Comparison of ENCODE assay signal across 22 cellular contexts in the genomic region with DNA sequence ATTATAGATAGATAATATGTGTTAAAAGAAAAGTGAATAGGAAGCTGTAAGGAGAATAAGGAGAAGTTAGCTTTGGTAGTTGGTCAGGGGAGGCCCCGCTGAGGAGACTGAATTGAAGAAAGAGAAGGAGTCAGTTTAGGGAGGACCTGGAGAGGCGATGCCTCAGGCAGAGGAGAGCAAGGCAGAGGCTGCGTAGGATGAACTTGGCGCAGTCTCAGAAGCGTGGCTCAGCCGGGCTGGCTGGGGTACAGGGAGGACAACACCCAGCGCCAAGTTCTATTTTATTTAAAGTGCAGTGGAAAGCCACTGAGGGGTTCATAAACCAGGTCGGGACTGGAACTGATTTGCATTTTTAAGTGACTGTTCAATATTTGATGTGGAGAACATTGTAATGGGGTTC.
DNase-seq lines count a peak whose midpoint lies in the region; ATAC-seq and TF ChIP-seq lines count a peak whose summit lies in the region.
"Had no signal": no experiment of that assay in that cellular context is flagged by ENCODE, and none has a peak within 500 bp of the region (broad histone marks: within the 10 kb centered on the region; RNA-seq: fewer than 3 reads in every experiment).

No MANE protein-coding gene starts in this region.

- H3K9me3 ChIP-seq in MG63 (no peaks in the 10 kb centered on the region), gastroesophageal sphincter (no peaks in the 10 kb centered on the region), gastrocnemius medialis (no peaks in the 10 kb centered on the region)
- H3K9me3 ChIP-seq: lower lobe of right lung, upper lobe of left lung had no signal

- H3K36me3 Mint-ChIP-seq in MCF 10A (ENCODE audit: insufficient read depth, unreplicated experiment) = no peaks in the 10 kb centered on the region
- H3K36me3 Mint-ChIP-seq: activated naive CD8-positive, alpha-beta T cell treated with anti-CD3 and anti-CD28 coated beads for 36 hours; brain had no signal

- in situ Hi-C loops in gastrocnemius medialis (cut with MboI; ENCODE audit: low sequenced_read_pairs in 4 of 4) = loop anchor here in 1 of 4 donors (10.0 kb wide), 1 partner anchor 56 kb away; no protein-coding TSS in a partner anchor

- H3K27ac Mint-ChIP-seq in MCF 10A (ENCODE audit: low read depth, unreplicated experiment) = peak overlapping the region; percentile 91
- H3K27ac Mint-ChIP-seq: activated naive CD8-positive, alpha-beta T cell treated with anti-CD3 and anti-CD28 coated beads for 36 hours; B cell; brain had no signal

- H3K9me3 Mint-ChIP-seq in MCF 10A (ENCODE audit: unreplicated experiment) = no peaks in the 10 kb centered on the region
- H3K9me3 Mint-ChIP-seq: activated naive CD8-positive, alpha-beta T cell treated with anti-CD3 and anti-CD28 coated beads for 36 hours had no signal

- no TSS peak for BruUV-seq in MCF 10A (replicated peaks; lab: Mats Ljungman, UMichigan)

- WGBS in gastroesophageal sphincter (ENCODE audit: low coverage in 1 of 2), 2 donors = 61 to 74% methylated on average over 4 to 6 of the region's 8 CpGs

- CTCF ChIA-PET in MCF 10A (lab: Yijun Ruan, JAX) = interaction anchor here (0.8 to 2.6 kb wide), 6 partner anchors 10 to 429 kb away, joined by 3 to 12 read pairs (median 6); no protein-coding TSS in a partner anchor

- DNase-seq in MG63 (peak; percentile 93), MCF 10A (ENCODE audit: unreplicated experiment) (peak; percentile 76), gastrocnemius medialis (peak in 1 of 2 donors; percentile 39), HUDEP-2 (lab: John Stamatoyannopoulos, UW; ENCODE audit: unreplicated experiment in 76 of 76) (no peak), DMS 273 (lab: John Stamatoyannopoulos, UW; ENCODE audit: unreplicated experiment) (no peak), cortex of kidney (lab: John Stamatoyannopoulos, UW) (no peak)
- DNase-seq: activated naive CD8-positive, alpha-beta T cell treated with anti-CD3 and anti-CD28 coated beads for 36 hours; GOT3; Karpas-422; lower lobe of right lung; NCI-H1105 treated with DMSO at 0.1 percent for 48 hours; NCI-H2107; NCI-H524; SHP77 treated with DMSO at 0.1 percent for 48 hours; stimulated activated CD4-positive, alpha-beta T cell treated with anti-CD3 and anti-CD28 coated beads, Interleukin-4, amount 100 ng/mL, for 1 hour had no signal

- peaks cover 65% of the 10 kb centered on the region for H3K4me1 Mint-ChIP-seq in MCF 10A (ENCODE audit: insufficient read depth, unreplicated experiment)
- H3K4me1 Mint-ChIP-seq: activated naive CD8-positive, alpha-beta T cell treated with anti-CD3 and anti-CD28 coated beads for 36 hours had no signal

- ATAC-seq in gastroesophageal sphincter (no peak), gastrocnemius medialis (peak in 1 of 2 donors; percentile 32), HG03565 (IDR thresholded peaks at IDR 0.05; ENCODE audit: unreplicated experiment) (no peak)
- ATAC-seq: activated CD4-positive, CD25-positive, alpha-beta regulatory T cell treated with anti-CD3 and anti-CD28 coated beads, Interleukin-2, amount 50 U/mL, for 24 hours; lower lobe of right lung had no signal

- H3K4me3 Mint-ChIP-seq in MCF 10A (ENCODE audit: unreplicated experiment) = peak overlapping the region; percentile 20
- H3K4me3 Mint-ChIP-seq: activated naive CD8-positive, alpha-beta T cell treated with anti-CD3 and anti-CD28 coated beads for 36 hours; B cell; brain had no signal

- POLR2A ChIA-PET in MCF 10A (lab: Yijun Ruan, JAX) = interaction anchor here (0.9 to 3.6 kb wide), 14 partner anchors 9 to 429 kb away, joined by 3 to 41 read pairs (median 7); no protein-coding TSS in a partner anchor

- H3K36me3 ChIP-seq in MG63 (no peaks in the 10 kb centered on the region), gastroesophageal sphincter (no peaks in the 10 kb centered on the region), gastrocnemius medialis (no peaks in the 10 kb centered on the region)
- H3K36me3 ChIP-seq: lower lobe of right lung, upper lobe of left lung had no signal

- no peaks in the 10 kb centered on the region for H3K27me3 ChIP-seq in MG63
- H3K27me3 ChIP-seq in gastroesophageal sphincter = no peaks in the 10 kb centered on the region
- no peaks in the 10 kb centered on the region for H3K27me3 ChIP-seq in gastrocnemius medialis
- H3K27me3 ChIP-seq: upper lobe of left lung had no signal

- H3K4me3 ChIP-seq in MG63 (no peak overlapping the region), gastroesophageal sphincter (no peak overlapping the region), gastrocnemius medialis (no peak overlapping the region)
- H3K4me3 ChIP-seq: lower lobe of right lung, smooth muscle cell, upper lobe of left lung had no signal

- TF ChIP-seq POLR2A in gastroesophageal sphincter (IDR thresholded peaks at IDR 0.05) = no peak
- no peak for TF ChIP-seq POLR2A in gastrocnemius medialis (IDR thresholded peaks at IDR 0.05)

- H3K4me1 ChIP-seq in gastroesophageal sphincter (peaks cover 7 to 62% (median 8%) of the 10 kb centered on the region in 3 donors), gastrocnemius medialis (peaks cover 50 to 58% of the 10 kb centered on the region in 2 donors)

- peak overlapping the region in 3 of 4 donors; percentile 50 to 63 (median 61) for H3K27ac ChIP-seq in gastroesophageal sphincter
- H3K27ac ChIP-seq in gastrocnemius medialis = peak overlapping the region in 3 of 4 donors; percentile 14 to 52 (median 40)
- H3K27ac ChIP-seq: lower lobe of right lung, upper lobe of left lung had no signal

- no peaks in the 10 kb centered on the region for H3K27me3 Mint-ChIP-seq in MCF 10A (ENCODE audit: insufficient read depth, unreplicated experiment)
- H3K27me3 Mint-ChIP-seq: brain had no signal

- TF ChIP-seq CTCF in MCF 10A (IDR thresholded peaks at IDR 0.05; ENCODE audit: unreplicated experiment) = no peak
- TF ChIP-seq CTCF in gastroesophageal sphincter (IDR thresholded peaks at IDR 0.05) = no peak
- no peak for TF ChIP-seq CTCF in gastrocnemius medialis (IDR thresholded peaks at IDR 0.05 in 4 of 5, conservative IDR thresholded peaks at IDR 0.05 in 1 of 5)

- TF ChIP-seq EP300 in gastroesophageal sphincter (IDR thresholded peaks at IDR 0.05) = no peak

- intact Hi-C loops in MCF 10A (cut with micrococcal nuclease) = no loop called here
- intact Hi-C loops in gastrocnemius medialis (cut with DNase I; ENCODE audit: low total_unique reads) = no loop called here

Comparison
In these comparisons a context has a peak if more than half of its experiments do, and no peak if none do; other contexts are left out.
1. DNase-seq: peak in MG63 (single experiment) and MCF 10A (single experiment); none in HUDEP-2 (0 of 76), DMS 273 (single experiment) and cortex of kidney (single experiment).